ENCODE assay signal across 18 cellular contexts in the genomic region with DNA sequence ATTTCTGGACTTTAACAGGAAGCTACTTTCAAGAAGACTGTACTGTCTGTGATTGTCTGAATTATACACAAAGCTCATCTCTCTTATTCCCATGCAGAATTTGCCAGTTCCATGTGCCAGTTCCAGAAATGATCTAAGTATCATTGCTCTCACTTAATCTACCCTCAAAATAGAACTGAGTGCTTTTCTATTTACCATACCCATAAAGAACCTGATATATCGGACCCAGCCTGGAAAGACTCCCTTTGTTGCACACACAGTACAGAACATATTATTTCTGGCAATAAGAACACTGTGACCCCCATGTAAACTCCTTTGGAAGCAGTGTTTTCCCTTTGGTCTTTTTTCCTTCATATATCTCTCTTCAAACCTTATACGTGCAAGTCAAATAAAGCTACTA.
A peak's percentile ranks its signal among the peaks of the same experiment; 100 is the strongest.
DNase-seq lines count a peak whose midpoint lies in the region; ATAC-seq and TF ChIP-seq lines count a peak whose summit lies in the region.
"Had no signal": no experiment of that assay in that cellular context is flagged by ENCODE, and none has a peak within 500 bp of the region (broad histone marks: within the 10 kb centered on the region; RNA-seq: fewer than 3 reads in every experiment).

No MANE protein-coding gene starts in this region.

- peak; percentile 6 to 85 (median 43) for ATAC-seq in heart left ventricle
- ATAC-seq in HG03097 (IDR thresholded peaks at IDR 0.05; ENCODE audit: low FRiP score, unreplicated experiment) = no peak
- no peak for ATAC-seq in HG03342 (IDR thresholded peaks at IDR 0.05; ENCODE audit: unreplicated experiment)
- ATAC-seq in HG02884 (IDR thresholded peaks at IDR 0.05; ENCODE audit: unreplicated experiment) = no peak
- ATAC-seq: HepG2 had no signal

- intact Hi-C loops in heart left ventricle (cut with DNase I) (no loop called here), cardiac septum (cut with DNase I) (no loop called here)

- no peaks in the 10 kb centered on the region for H3K27me3 ChIP-seq in heart left ventricle
- no peaks in the 10 kb centered on the region for H3K27me3 ChIP-seq in right atrium auricular region
- H3K27me3 ChIP-seq: BLaER1 treated with 17β-estradiol and CSF1 and Interleukin-3, amounts not matched to agents 10 nM and 100 nM; SJSA1 had no signal

- TF ChIP-seq CTCF in heart left ventricle (IDR thresholded peaks at IDR 0.05) (no peak), VCaP (conservative IDR thresholded peaks at IDR 0.05) (no peak), right atrium auricular region (IDR thresholded peaks at IDR 0.05) (no peak)

- H3K4me3 ChIP-seq in heart left ventricle = no peak overlapping the region
- H3K4me3 ChIP-seq in right atrium auricular region = no peak overlapping the region
- H3K4me3 ChIP-seq: BLaER1 treated with 17β-estradiol and CSF1 and Interleukin-3, amounts not matched to agents 10 nM and 100 nM; SJSA1 had no signal

- DNase-seq in heart left ventricle (no peak), cardiac septum (ENCODE audit: low spot score) (no peak), right atrium auricular region (ENCODE audit: low spot score) (no peak), inferior parietal cortex (ENCODE audit: extremely low spot score) (no peak)
- DNase-seq: CD8-positive, alpha-beta memory T cell; GF-D8; GOT3; KG1; NCI-H2107; NCI-H2227 treated with DMSO at 0.1 percent for 48 hours; RPMI8226 had no signal

- WGBS in heart left ventricle, 4 donors = 52 to 60% (median 57%) methylated on average over 2 of the region's 2 CpGs

- TF ChIP-seq POLR2A in heart left ventricle (IDR thresholded peaks at IDR 0.05) = no peak

- H3K9me3 ChIP-seq in heart left ventricle (no peaks in the 10 kb centered on the region), right atrium auricular region (no peaks in the 10 kb centered on the region)
- H3K9me3 ChIP-seq: BLaER1 treated with 17β-estradiol and CSF1 and Interleukin-3, amounts not matched to agents 10 nM and 100 nM; SJSA1 had no signal

- H3K4me1 ChIP-seq in heart left ventricle (peaks cover 0 to 30% (median 5%) of the 10 kb centered on the region in 12 donors), right atrium auricular region (peaks cover 0 to 13% of the 10 kb centered on the region in 2 donors)
- H3K4me1 ChIP-seq: SJSA1 had no signal

- H3K36me3 ChIP-seq in heart left ventricle (peaks cover 0 to 14% (median 4%) of the 10 kb centered on the region in 9 donors), right atrium auricular region (no peaks in the 10 kb centered on the region)
- H3K36me3 ChIP-seq: BLaER1 treated with 17β-estradiol and CSF1 and Interleukin-3, amounts not matched to agents 10 nM and 100 nM; SJSA1 had no signal

- H3K27ac ChIP-seq in heart left ventricle = peak overlapping the region; percentile 9 to 81 (median 52)
- peak overlapping the region; percentile 79 for H3K27ac ChIP-seq in VCaP
- H3K27ac ChIP-seq in right atrium auricular region = peak overlapping the region; percentile 2 to 60
- H3K27ac ChIP-seq: BLaER1 treated with 17β-estradiol and CSF1 and Interleukin-3, amounts not matched to agents 10 nM and 100 nM; SJSA1 had no signal

Comparison
In these comparisons a context has a peak if more than half of its experiments do, and no peak if none do; other contexts are left out.
1. ATAC-seq: peak in heart left ventricle (4 of 4); none in HG03097 (single experiment), HG03342 (single experiment) and HG02884 (single experiment).
2. Peak in every context shown above with its lines, with median percentiles within 50 percentile points of each other: H3K27ac ChIP-seq.